In the genomic region with DNA sequence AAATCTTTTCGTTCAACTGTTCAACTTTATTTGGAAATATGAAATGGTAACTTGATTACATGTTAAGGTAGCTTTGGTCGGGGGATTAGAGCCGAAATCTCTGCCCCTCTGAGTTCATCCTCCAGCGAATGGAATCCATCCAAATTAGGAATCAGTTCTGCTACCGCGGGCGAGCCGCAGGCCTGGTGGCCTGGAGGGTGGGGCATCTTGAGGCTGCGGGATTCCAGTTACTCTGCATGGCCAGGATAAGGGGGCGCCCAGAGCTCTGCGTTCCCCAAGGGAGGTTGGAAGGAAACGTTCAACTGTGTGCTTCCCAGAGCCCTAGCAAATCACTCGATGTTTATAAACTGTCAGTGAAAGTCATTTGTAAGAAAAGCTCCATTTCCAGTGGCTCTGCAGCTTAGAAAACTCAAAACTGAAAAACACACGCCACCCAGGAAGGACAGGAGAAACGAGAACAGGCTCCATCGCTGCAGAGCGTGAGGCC, we compare ENCODE assay signal across 1 cellular context.
TF ChIP-seq lines count a peak whose summit lies in the region.

No MANE protein-coding gene starts in this region.

TF ChIP-seq in GM23338, 12 proteins besides CTCF, POLR2A, EP300 and RAD21 (continued from another document):
- TF ChIP-seq, protein P1, sequence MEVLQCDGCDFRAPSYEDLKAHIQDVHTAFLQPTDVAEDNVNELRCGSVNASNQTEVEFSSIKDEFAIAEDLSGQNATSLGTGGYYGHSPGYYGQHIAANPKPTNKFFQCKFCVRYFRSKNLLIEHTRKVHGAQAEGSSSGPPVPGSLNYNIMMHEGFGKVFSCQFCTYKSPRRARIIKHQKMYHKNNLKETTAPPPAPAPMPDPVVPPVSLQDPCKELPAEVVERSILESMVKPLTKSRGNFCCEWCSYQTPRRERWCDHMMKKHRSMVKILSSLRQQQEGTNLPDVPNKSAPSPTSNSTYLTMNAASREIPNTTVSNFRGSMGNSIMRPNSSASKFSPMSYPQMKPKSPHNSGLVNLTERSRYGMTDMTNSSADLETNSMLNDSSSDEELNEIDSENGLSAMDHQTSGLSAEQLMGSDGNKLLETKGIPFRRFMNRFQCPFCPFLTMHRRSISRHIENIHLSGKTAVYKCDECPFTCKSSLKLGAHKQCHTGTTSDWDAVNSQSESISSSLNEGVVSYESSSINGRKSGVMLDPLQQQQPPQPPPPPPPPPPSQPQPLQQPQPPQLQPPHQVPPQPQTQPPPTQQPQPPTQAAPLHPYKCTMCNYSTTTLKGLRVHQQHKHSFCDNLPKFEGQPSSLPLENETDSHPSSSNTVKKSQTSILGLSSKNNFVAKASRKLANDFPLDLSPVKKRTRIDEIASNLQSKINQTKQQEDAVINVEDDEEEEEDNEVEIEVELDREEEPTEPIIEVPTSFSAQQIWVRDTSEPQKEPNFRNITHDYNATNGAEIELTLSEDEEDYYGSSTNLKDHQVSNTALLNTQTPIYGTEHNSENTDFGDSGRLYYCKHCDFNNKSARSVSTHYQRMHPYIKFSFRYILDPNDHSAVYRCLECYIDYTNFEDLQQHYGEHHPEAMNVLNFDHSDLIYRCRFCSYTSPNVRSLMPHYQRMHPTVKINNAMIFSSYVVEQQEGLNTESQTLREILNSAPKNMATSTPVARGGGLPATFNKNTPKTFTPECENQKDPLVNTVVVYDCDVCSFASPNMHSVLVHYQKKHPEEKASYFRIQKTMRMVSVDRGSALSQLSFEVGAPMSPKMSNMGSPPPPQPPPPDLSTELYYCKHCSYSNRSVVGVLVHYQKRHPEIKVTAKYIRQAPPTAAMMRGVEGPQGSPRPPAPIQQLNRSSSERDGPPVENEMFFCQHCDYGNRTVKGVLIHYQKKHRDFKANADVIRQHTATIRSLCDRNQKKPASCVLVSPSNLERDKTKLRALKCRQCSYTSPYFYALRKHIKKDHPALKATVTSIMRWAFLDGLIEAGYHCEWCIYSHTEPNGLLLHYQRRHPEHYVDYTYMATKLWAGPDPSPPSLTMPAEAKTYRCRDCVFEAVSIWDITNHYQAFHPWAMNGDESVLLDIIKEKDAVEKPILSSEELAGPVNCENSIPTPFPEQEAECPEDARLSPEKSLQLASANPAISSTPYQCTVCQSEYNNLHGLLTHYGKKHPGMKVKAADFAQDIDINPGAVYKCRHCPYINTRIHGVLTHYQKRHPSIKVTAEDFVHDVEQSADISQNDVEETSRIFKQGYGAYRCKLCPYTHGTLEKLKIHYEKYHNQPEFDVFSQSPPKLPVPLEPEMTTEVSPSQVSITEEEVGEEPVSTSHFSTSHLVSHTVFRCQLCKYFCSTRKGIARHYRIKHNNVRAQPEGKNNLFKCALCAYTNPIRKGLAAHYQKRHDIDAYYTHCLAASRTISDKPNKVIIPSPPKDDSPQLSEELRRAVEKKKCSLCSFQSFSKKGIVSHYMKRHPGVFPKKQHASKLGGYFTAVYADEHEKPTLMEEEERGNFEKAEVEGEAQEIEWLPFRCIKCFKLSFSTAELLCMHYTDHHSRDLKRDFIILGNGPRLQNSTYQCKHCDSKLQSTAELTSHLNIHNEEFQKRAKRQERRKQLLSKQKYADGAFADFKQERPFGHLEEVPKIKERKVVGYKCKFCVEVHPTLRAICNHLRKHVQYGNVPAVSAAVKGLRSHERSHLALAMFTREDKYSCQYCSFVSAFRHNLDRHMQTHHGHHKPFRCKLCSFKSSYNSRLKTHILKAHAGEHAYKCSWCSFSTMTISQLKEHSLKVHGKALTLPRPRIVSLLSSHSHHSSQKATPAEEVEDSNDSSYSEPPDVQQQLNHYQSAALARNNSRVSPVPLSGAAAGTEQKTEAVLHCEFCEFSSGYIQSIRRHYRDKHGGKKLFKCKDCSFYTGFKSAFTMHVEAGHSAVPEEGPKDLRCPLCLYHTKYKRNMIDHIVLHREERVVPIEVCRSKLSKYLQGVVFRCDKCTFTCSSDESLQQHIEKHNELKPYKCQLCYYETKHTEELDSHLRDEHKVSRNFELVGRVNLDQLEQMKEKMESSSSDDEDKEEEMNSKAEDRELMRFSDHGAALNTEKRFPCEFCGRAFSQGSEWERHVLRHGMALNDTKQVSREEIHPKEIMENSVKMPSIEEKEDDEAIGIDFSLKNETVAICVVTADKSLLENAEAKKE (CRISPR knock-in tag; IDR thresholded peaks at IDR 0.05), result no peak
- TF ChIP-seq CREB1 (CRISPR knock-in tag; IDR thresholded peaks at IDR 0.05; ENCODE audit: low read depth), result no peak
